ENCODE assay signal across 10 cellular contexts in the genomic region with DNA sequence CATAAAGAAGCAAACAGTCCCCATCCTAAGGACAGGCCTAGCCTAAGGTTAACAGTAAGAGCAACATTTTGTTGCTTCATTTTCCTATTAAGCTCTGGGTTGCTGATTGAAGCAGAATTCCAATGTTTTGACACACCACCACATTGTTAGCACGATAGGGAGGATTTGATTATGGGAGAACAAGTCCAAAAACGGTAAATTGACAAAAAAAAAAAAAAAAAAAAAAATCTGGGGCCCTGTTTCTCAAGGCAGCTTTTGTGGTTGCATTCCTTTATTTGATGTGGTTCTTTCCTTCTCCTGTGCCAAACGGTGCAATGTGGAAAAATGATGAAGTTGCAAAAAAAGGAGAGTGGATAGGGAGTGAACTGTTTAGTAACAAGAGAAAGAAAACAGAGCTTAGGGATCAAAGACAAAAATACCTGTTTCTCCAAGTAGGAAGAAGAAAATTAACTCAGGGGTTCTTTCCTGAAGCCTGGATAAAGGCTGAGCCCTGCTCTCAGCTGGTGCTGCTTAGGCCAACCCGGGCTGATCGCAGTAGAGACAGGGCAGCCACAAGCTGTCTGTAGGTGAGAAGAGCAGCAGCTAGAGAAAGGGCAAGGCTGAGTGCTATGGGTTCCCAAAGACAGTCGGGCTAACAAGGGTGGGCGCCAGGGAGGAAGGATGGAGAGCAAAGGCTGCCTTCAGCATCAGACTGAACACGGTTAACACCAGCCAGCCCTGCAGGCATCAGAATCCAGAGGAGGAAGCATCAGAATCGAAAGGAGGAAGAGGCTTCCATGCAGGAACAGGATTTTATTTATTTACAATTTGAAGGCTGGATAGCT.
DNase-seq lines count a peak whose midpoint lies in the region; ATAC-seq, FAIRE-seq and TF ChIP-seq lines count a peak whose summit lies in the region.
"Had no signal": no experiment of that assay in that cellular context is flagged by ENCODE, and none has a peak within 500 bp of the region (broad histone marks: within the 10 kb centered on the region; RNA-seq: fewer than 3 reads in every experiment).

No MANE protein-coding gene starts in this region.

- TF ChIP-seq POLR2A in HepG2 (IDR thresholded peaks at IDR 0.05; ENCODE audit: insufficient read depth in 1 of 2, low read depth in 2 of 2, low read length in 2 of 2) (no peak), vagina (IDR thresholded peaks at IDR 0.05) (no peak)

- H2AFZ ChIP-seq in HepG2 (ENCODE audit: low read length), result no peak overlapping the region

- CTCF ChIA-PET in HepG2 (lab: Yijun Ruan, JAX; ENCODE audit: low intra/inter-chr PET ratio, low total read pairs), result no interaction called here
- CTCF ChIA-PET in T-cell (lab: Charles Lee), result interaction anchor here in 1 of 2 donors (0.6 to 0.7 kb wide), 2 partner anchors 63 to 253 kb away, joined by 3 to 4 read pairs; no protein-coding TSS in a partner anchor

- no peaks in the 10 kb centered on the region for H3K9me3 Mint-ChIP-seq in activated T-cell treated with anti-CD3 and anti-CD28 coated beads, Interleukin-2, amount 50 U/mL, for 24 hours
- no peaks in the 10 kb centered on the region for H3K9me3 Mint-ChIP-seq in T-cell

- no peak overlapping the region for H3K4me3 ChIP-seq in bronchial epithelial cell (ENCODE audit: low read depth, low read length)
- H3K4me3 ChIP-seq in HepG2 (replicated peaks in 1 of 3; ENCODE audit: insufficient read depth in 1 of 3, low read depth in 2 of 3, low read length in 3 of 3), result no peak overlapping the region
- no peak overlapping the region for H3K4me3 ChIP-seq in vagina

- H3K9me3 ChIP-seq in HepG2 (ENCODE audit: low read length) (no peaks in the 10 kb centered on the region), vagina (no peaks in the 10 kb centered on the region)

- FAIRE-seq in bronchial epithelial cell (lab: Jason Lieb, UNC) (no peak), HepG2 (lab: Jason Lieb, UNC) (no peak)
- FAIRE-seq: A204.1 had no signal

- no peak for TF ChIP-seq RAD21 in HepG2 (CRISPR knock-in tag; IDR thresholded peaks at IDR 0.05)

- H3K4me1 ChIP-seq in HepG2 (ENCODE audit: insufficient read depth, low read length), result no peaks in the 10 kb centered on the region
- H3K4me1 ChIP-seq in vagina, result peaks cover 45% of the 10 kb centered on the region

- H3K4me1 Mint-ChIP-seq in activated T-cell treated with anti-CD3 and anti-CD28 coated beads, Interleukin-2, amount 50 U/mL, for 24 hours (ENCODE audit: low read depth), result peaks cover 7% of the 10 kb centered on the region
- H3K4me1 Mint-ChIP-seq in T-cell, result peaks cover 2 to 14% (median 3%) of the 10 kb centered on the region in 3 donors

- no peak overlapping the region for H3K4me3 Mint-ChIP-seq in activated T-cell treated with anti-CD3 and anti-CD28 coated beads, Interleukin-2, amount 50 U/mL, for 24 hours
- no peak overlapping the region for H3K4me3 Mint-ChIP-seq in T-cell

- in situ Hi-C loops in HepG2 (cut with HindIII; ENCODE audit: extremely low pct_ligation_motif_present, low pct_unique_long_range_greater_than_20kb), result no loop called here

- H3K36me3 Mint-ChIP-seq in activated T-cell treated with anti-CD3 and anti-CD28 coated beads, Interleukin-2, amount 50 U/mL, for 24 hours (ENCODE audit: low read depth), result no peaks in the 10 kb centered on the region
- H3K36me3 Mint-ChIP-seq in T-cell, result peaks cover 15% of the 10 kb centered on the region

- H3K36me3 ChIP-seq in bronchial epithelial cell (ENCODE audit: control insufficient read depth, insufficient read depth, low read length) (no peaks in the 10 kb centered on the region), HepG2 (replicated peaks in 1 of 2; ENCODE audit: control insufficient read depth in 1 of 2, insufficient read depth in 2 of 2, low read length in 2 of 2) (no peaks in the 10 kb centered on the region), vagina (no peaks in the 10 kb centered on the region)

- H3K27ac ChIP-seq in HepG2 (ENCODE audit: extremely low read length, insufficient read depth, low read length), result no peak overlapping the region
- peak overlapping the region; percentile 83 for H3K27ac ChIP-seq in vagina

- no TSS peak for BruUV-seq in HepG2 (replicated peaks; lab: Mats Ljungman, UMichigan)

- no peak for ATAC-seq in HepG2
- no peak for ATAC-seq in HG03457 (IDR thresholded peaks at IDR 0.05; ENCODE audit: unreplicated experiment)
- ATAC-seq in HG03108 (IDR thresholded peaks at IDR 0.05; ENCODE audit: unreplicated experiment), result no peak
- no peak for ATAC-seq in T-cell (replicated peaks in 1 of 4)

- H3K27me3 Mint-ChIP-seq in activated T-cell treated with anti-CD3 and anti-CD28 coated beads, Interleukin-2, amount 50 U/mL, for 24 hours, result no peaks in the 10 kb centered on the region
- no peaks in the 10 kb centered on the region for H3K27me3 Mint-ChIP-seq in T-cell

- H3K27ac Mint-ChIP-seq in activated T-cell treated with anti-CD3 and anti-CD28 coated beads, Interleukin-2, amount 50 U/mL, for 24 hours, result peak overlapping the region; percentile 51
- peak overlapping the region in 1 of 2 donors; percentile 17 for H3K27ac Mint-ChIP-seq in T-cell

- no peaks in the 10 kb centered on the region for H3K79me2 ChIP-seq in HepG2 (ENCODE audit: insufficient read depth, low read length)

- no peaks in the 10 kb centered on the region for H3K27me3 ChIP-seq in bronchial epithelial cell (ENCODE audit: control insufficient read depth, insufficient read depth, low read length)
- no peaks in the 10 kb centered on the region for H3K27me3 ChIP-seq in HepG2 (ENCODE audit: control insufficient read depth in 1 of 2, insufficient read depth in 2 of 2, low read length in 2 of 2)
- no peaks in the 10 kb centered on the region for H3K27me3 ChIP-seq in vagina

- TF ChIP-seq EP300 in HepG2 (IDR thresholded peaks at IDR 0.05; ENCODE audit: low read depth in 2 of 2, low read length in 2 of 2) (no peak), HepG2 (CRISPR knock-in tag; IDR thresholded peaks at IDR 0.05; ENCODE audit: borderline replicate concordance) (no peak)

- TF ChIP-seq CTCF in bronchial epithelial cell (IDR thresholded peaks at IDR 0.05; ENCODE audit: insufficient read depth, low read length, severe bottlenecking), result no peak
- TF ChIP-seq CTCF in HepG2 (CRISPR knock-in tag; IDR thresholded peaks at IDR 0.05), result no peak
- TF ChIP-seq CTCF in vagina (IDR thresholded peaks at IDR 0.05), result no peak

- no peak for DNase-seq in activated T-cell treated with anti-CD3 and anti-CD28 coated beads, Interleukin-2, amount 50 U/mL, for 24 hours
- DNase-seq in activated T-cell treated with anti-CD3 and anti-CD28 coated beads for 4 hours (no peak), bronchial epithelial cell (ENCODE audit: low read depth) (peak; percentile 64), HepG2 (ENCODE audit: low spot score) (no peak), vagina (ENCODE audit: extremely low spot score in 2 of 2) (no peak), T-cell (no peak)
- DNase-seq: effector CD4-positive, alpha-beta T cell had no signal

- H3K4me2 ChIP-seq in HepG2 (ENCODE audit: low read depth, low read length), result no peak overlapping the region

- H4K20me1 ChIP-seq in HepG2 (ENCODE audit: insufficient read depth, low read length), result no peaks in the 10 kb centered on the region

- WGBS in HepG2 (ENCODE audit: low lambda C conversion rate), result 80% methylated on average over 9 of the region's 9 CpGs

- intact Hi-C loops in HepG2 (cut with micrococcal nuclease; ENCODE audit: unreplicated experiment) (no loop called here), vagina (cut with DNase I) (no loop called here)

- no peak overlapping the region for H3K9ac ChIP-seq in HepG2 (ENCODE audit: insufficient read depth, low read depth, low read length)

- POLR2A ChIA-PET in HepG2 (lab: Yijun Ruan, JAX) (interaction anchor here (0.6 kb wide), 1 partner anchor 39 kb away, joined by 3 read pairs; no protein-coding TSS in a partner anchor), T-cell (lab: Charles Lee) (interaction anchor here (0.6 to 0.7 kb wide), 3 partner anchors 31 to 337 kb away, joined by 3 to 9 read pairs (median 6); no protein-coding TSS in a partner anchor)

TF ChIP-seq in HepG2, 621 proteins besides CTCF, POLR2A, EP300 and RAD21 (continues in another document):
- TF ChIP-seq, protein P1, sequence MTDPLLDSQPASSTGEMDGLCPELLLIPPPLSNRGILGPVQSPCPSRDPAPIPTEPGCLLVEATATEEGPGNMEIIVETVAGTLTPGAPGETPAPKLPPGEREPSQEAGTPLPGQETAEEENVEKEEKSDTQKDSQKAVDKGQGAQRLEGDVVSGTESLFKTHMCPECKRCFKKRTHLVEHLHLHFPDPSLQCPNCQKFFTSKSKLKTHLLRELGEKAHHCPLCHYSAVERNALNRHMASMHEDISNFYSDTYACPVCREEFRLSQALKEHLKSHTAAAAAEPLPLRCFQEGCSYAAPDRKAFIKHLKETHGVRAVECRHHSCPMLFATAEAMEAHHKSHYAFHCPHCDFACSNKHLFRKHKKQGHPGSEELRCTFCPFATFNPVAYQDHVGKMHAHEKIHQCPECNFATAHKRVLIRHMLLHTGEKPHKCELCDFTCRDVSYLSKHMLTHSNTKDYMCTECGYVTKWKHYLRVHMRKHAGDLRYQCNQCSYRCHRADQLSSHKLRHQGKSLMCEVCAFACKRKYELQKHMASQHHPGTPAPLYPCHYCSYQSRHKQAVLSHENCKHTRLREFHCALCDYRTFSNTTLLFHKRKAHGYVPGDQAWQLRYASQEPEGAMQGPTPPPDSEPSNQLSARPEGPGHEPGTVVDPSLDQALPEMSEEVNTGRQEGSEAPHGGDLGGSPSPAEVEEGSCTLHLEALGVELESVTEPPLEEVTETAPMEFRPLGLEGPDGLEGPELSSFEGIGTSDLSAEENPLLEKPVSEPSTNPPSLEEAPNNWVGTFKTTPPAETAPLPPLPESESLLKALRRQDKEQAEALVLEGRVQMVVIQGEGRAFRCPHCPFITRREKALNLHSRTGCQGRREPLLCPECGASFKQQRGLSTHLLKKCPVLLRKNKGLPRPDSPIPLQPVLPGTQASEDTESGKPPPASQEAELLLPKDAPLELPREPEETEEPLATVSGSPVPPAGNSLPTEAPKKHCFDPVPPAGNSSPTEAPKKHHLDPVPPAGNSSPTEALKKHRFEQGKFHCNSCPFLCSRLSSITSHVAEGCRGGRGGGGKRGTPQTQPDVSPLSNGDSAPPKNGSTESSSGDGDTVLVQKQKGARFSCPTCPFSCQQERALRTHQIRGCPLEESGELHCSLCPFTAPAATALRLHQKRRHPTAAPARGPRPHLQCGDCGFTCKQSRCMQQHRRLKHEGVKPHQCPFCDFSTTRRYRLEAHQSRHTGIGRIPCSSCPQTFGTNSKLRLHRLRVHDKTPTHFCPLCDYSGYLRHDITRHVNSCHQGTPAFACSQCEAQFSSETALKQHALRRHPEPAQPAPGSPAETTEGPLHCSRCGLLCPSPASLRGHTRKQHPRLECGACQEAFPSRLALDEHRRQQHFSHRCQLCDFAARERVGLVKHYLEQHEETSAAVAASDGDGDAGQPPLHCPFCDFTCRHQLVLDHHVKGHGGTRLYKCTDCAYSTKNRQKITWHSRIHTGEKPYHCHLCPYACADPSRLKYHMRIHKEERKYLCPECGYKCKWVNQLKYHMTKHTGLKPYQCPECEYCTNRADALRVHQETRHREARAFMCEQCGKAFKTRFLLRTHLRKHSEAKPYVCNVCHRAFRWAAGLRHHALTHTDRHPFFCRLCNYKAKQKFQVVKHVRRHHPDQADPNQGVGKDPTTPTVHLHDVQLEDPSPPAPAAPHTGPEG (CRISPR knock-in tag; IDR thresholded peaks at IDR 0.05), result no peak
- TF ChIP-seq MAFK (conservative IDR thresholded peaks at IDR 0.05 in 1 of 2, IDR thresholded peaks at IDR 0.05 in 1 of 2; ENCODE audit: low read length in 2 of 2), result peak; percentile 95 to 96
- TF ChIP-seq ARNT (IDR thresholded peaks at IDR 0.05), result no peak
